ENCODE assay signal across 8 cellular contexts in the genomic region with DNA sequence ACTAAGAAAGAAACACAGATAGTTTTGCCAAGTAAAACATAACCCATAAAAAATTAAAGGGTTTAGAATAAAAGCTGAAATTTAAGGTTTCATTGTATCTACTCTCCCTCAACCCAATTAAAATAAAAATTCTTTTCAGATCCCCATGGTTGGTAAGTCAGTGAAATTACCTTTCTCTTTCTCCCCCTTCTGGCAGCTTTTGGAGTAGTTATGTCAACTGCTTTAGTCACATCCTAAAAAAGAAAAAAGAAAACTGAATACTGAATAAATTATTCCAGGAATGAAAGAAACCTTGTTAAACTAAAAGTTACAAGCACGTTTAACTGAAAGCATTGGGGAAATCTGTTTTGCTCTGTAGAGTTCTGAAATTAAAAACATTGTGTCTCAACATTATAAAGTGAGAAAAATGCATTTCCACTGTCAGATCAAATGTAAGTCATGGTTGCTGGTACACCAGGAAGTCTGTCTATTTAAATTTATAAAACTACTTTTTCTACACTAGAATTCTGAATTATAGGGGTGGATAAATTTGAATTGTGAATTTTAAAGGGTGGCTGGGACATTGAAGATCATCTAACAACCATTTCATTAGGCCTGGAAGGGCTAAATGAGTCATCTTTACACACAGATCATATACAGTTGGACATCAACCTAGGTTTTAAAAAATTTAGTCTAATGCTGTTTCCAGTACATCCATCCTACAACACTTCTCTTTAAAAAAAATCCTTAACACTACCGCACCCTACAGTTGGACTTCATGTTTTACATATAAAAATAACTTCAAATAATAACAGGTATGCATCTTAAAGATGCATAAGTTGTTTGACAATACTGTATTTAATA. TPM values are rescaled to one million over a fixed set of nuclear protein-coding genes. Genes with fewer than 3 reads are reported as not detected.
A peak's percentile ranks its signal among the peaks of the same experiment; 100 is the strongest.
DNase-seq lines count a peak whose midpoint lies in the region; ATAC-seq and TF ChIP-seq lines count a peak whose summit lies in the region.

No MANE protein-coding gene starts in this region.

- H3K36me3 Mint-ChIP-seq in activated CD4-positive, alpha-beta memory T cell treated with anti-CD3 and anti-CD28 coated beads for 36 hours, result peaks cover 34% of the 10 kb centered on the region
- H3K36me3 Mint-ChIP-seq in Calu3 (ENCODE audit: insufficient read depth, unreplicated experiment), result no peaks in the 10 kb centered on the region

- H3K4me1 Mint-ChIP-seq in activated CD4-positive, alpha-beta memory T cell treated with anti-CD3 and anti-CD28 coated beads for 36 hours (ENCODE audit: low read depth), result peaks cover 37% of the 10 kb centered on the region
- H3K4me1 Mint-ChIP-seq in Calu3 (ENCODE audit: low read depth, unreplicated experiment), result no peaks in the 10 kb centered on the region

- POLR2A ChIA-PET in activated CD4-positive, alpha-beta memory T cell treated with anti-CD3 and anti-CD28 coated beads for 36 hours (lab: Charles Lee), result no interaction called here

- H3K9me3 Mint-ChIP-seq in activated CD4-positive, alpha-beta memory T cell treated with anti-CD3 and anti-CD28 coated beads for 36 hours, result no peaks in the 10 kb centered on the region
- H3K9me3 Mint-ChIP-seq in Calu3 (ENCODE audit: low read depth, unreplicated experiment), result no peaks in the 10 kb centered on the region

- ATAC-seq in GM19351 (IDR thresholded peaks at IDR 0.05; ENCODE audit: unreplicated experiment) (peak; percentile 55), GM18511 (IDR thresholded peaks at IDR 0.05; ENCODE audit: unreplicated experiment) (no peak)

- BruUV-seq in Calu3 (replicated peaks; lab: Mats Ljungman, UMichigan), result no TSS peak

- H3K4me3 Mint-ChIP-seq in activated CD4-positive, alpha-beta memory T cell treated with anti-CD3 and anti-CD28 coated beads for 36 hours, result no peak overlapping the region
- no peak overlapping the region for H3K4me3 Mint-ChIP-seq in Calu3 (ENCODE audit: low read depth, unreplicated experiment)

- peak overlapping the region; percentile 49 for H3K27ac Mint-ChIP-seq in activated CD4-positive, alpha-beta memory T cell treated with anti-CD3 and anti-CD28 coated beads for 36 hours
- H3K27ac Mint-ChIP-seq in Calu3 (ENCODE audit: unreplicated experiment), result no peak overlapping the region

- CTCF ChIA-PET in activated CD4-positive, alpha-beta memory T cell treated with anti-CD3 and anti-CD28 coated beads for 36 hours (lab: Charles Lee), result interaction anchor here (0.6 to 1.0 kb wide), 2 partner anchors 14 to 24 kb away, joined by 3 read pairs; no protein-coding TSS in a partner anchor
- CTCF ChIA-PET in Calu3 (lab: Charles Lee), result no interaction called here

- DNase-seq in AG09309 (ENCODE audit: low read depth) (no peak), iris pigment epithelial cell (ENCODE audit: low read depth) (peak; percentile 34), Calu3 (no peak), NCI-H526 treated with DMSO at 0.1 percent for 48 hours (lab: John Stamatoyannopoulos, UW) (no peak), epidermal melanocyte (ENCODE audit: insufficient read length, low spot score) (no peak)
- DNase-seq in activated CD4-positive, alpha-beta memory T cell treated with anti-CD3 and anti-CD28 coated beads for 36 hours, result no peak

- intact Hi-C loops in activated CD4-positive, alpha-beta memory T cell treated with anti-CD3 and anti-CD28 coated beads for 36 hours (cut with micrococcal nuclease), result loop anchor here (2.0 to 10.0 kb wide), 3 partner anchors 25 to 119 kb away; partner anchors contain the start of gene PSIP1
- intact Hi-C loops in Calu3 (cut with micrococcal nuclease; ENCODE audit: unreplicated experiment), result loop anchor here (5.0 kb wide), 1 partner anchor 121 kb away; no protein-coding TSS in a partner anchor

- TF ChIP-seq CTCF in AG09309 (IDR thresholded peaks at IDR 0.05; ENCODE audit: control insufficient read depth, insufficient read depth, low read depth, low read length, missing control alignments) (peak; percentile 52), Calu3 (IDR thresholded peaks at IDR 0.05; ENCODE audit: unreplicated experiment) (no peak)

- no peak overlapping the region for H3K4me3 ChIP-seq in AG09309 (ENCODE audit: control insufficient read depth, low read depth, low read length)

- H3K27me3 Mint-ChIP-seq in activated CD4-positive, alpha-beta memory T cell treated with anti-CD3 and anti-CD28 coated beads for 36 hours, result no peaks in the 10 kb centered on the region
- H3K27me3 Mint-ChIP-seq in Calu3 (ENCODE audit: unreplicated experiment), result no peaks in the 10 kb centered on the region

RNA-seq across cellular contexts. Expression of gene PSIP1, which starts 24.7 kb away (rescaled TPM):
- total RNA-seq in activated CD4-positive, alpha-beta memory T cell treated with anti-CD3 and anti-CD28 coated beads for 36 hours, result 100 to 1,000 TPM; 132 to 134 TPM
- 50.1 and 56.2 TPM in 2 replicates for total RNA-seq in Calu3 (2022)
